ENCODE assay signal across 24 cellular contexts in the genomic region with DNA sequence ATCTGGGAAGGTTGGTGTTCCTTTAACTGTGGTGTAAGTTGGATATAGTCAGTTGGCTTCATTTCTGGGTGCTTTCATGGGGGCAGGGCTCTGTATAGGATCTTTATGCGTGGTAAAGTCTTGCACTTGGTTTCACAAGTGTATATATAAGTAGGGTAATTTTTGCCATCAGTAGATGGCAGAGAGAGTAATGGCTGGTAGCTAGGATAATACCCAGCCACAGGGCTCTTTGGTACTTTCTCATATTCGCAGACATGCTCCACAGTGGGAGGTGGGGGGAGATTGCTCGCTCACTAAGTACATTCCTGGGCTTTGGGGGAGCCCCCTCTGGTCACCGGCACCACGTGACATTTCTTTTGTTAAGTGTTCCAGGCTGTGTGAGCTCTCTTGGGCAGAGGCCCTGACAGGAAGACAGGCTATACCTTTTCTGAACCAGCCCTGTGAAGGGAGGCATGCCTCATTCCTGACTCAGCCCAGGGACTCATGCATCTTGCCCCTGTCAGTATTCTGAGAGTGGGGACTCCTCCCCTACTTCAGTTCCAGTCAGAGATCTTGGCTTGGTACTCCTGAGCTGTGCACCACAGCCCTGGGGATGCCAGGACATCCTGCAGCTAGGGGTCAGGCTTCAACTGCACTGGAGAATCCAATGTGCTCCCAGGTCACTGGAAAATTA. TPM values are rescaled to one million over a fixed set of nuclear protein-coding genes. Genes with fewer than 3 reads are reported as not detected.
DNase-seq lines count a peak whose midpoint lies in the region; ATAC-seq and TF ChIP-seq lines count a peak whose summit lies in the region.
"Had no signal": no experiment of that assay in that cellular context is flagged by ENCODE, and none has a peak within 500 bp of the region (broad histone marks: within the 10 kb centered on the region; RNA-seq: fewer than 3 reads in every experiment).

No MANE protein-coding gene starts in this region.

- H3K79me2 ChIP-seq in mammary epithelial cell (ENCODE audit: insufficient read depth, low read length) (no peaks in the 10 kb centered on the region), GM23248 (ENCODE audit: insufficient read depth) (no peaks in the 10 kb centered on the region)

- peak in 1 of 2 donors; percentile 27 for TF ChIP-seq CTCF in mammary epithelial cell (conservative IDR thresholded peaks at IDR 0.05 in 1 of 2, IDR thresholded peaks at IDR 0.05 in 1 of 2; ENCODE audit: extremely low read depth in 1 of 2, insufficient read depth in 1 of 2, low read depth in 1 of 2, low read length in 2 of 2)
- no peak for TF ChIP-seq CTCF in breast epithelium (IDR thresholded peaks at IDR 0.05)
- TF ChIP-seq CTCF in Panc1 (IDR thresholded peaks at IDR 0.05): no peak
- TF ChIP-seq CTCF in foreskin keratinocyte (conservative IDR thresholded peaks at IDR 0.05): no peak

- no peaks in the 10 kb centered on the region for H3K9me3 ChIP-seq in mammary epithelial cell (replicated peaks; ENCODE audit: insufficient read depth, low read length)
- H3K9me3 ChIP-seq in breast epithelium: no peaks in the 10 kb centered on the region
- H3K9me3 ChIP-seq in Panc1 (ENCODE audit: control insufficient read depth, insufficient read depth, low read depth, low read length): no peaks in the 10 kb centered on the region
- H3K9me3 ChIP-seq in GM23248 (ENCODE audit: low read depth): no peaks in the 10 kb centered on the region
- H3K9me3 ChIP-seq: SJSA1, uterus had no signal

- H3K9ac ChIP-seq in mammary epithelial cell (ENCODE audit: insufficient read depth, low read length) (no peak overlapping the region), GM23248 (no peak overlapping the region)

- H3K4me3 ChIP-seq in mammary epithelial cell (replicated peaks in 1 of 3; ENCODE audit: insufficient read depth in 1 of 3, low read depth in 2 of 3, low read length in 3 of 3): no peak overlapping the region
- H3K4me3 ChIP-seq in breast epithelium: no peak overlapping the region
- H3K4me3 ChIP-seq in Panc1 (ENCODE audit: low read depth in 2 of 2, low read length in 2 of 2): no peak overlapping the region
- H3K4me3 ChIP-seq in GM23248: no peak overlapping the region
- H3K4me3 ChIP-seq: dorsolateral prefrontal cortex, SJSA1, uterus had no signal

- H3K9me2 ChIP-seq in GM23248 (ENCODE audit: insufficient read depth): no peaks in the 10 kb centered on the region

- POLR2A ChIA-PET in Panc1 (lab: Charles Lee): no interaction called here

- no peak for TF ChIP-seq POLR2A in breast epithelium (IDR thresholded peaks at IDR 0.05)

- DNase-seq in mammary epithelial cell (peak; percentile 54), breast epithelium (ENCODE audit: low spot score in 2 of 2) (no peak), Panc1 (ENCODE audit: low read depth, low spot score) (no peak), foreskin keratinocyte (peak; percentile 17 to 54), cerebellar cortex (ENCODE audit: low spot score) (no peak), anterior cingulate cortex (lab: John Stamatoyannopoulos, UW) (no peak), GM23248 (no peak)
- DNase-seq: activated CD4-positive, alpha-beta T cell treated with anti-CD3 and anti-CD28 coated beads for 4 hours; activated T-cell treated with anti-CD3 and anti-CD28 coated beads, Interleukin-2, amount 50 U/mL, for 24 hours; dorsolateral prefrontal cortex; kidney; NCI-H2029 treated with DMSO at 0.1 percent for 48 hours; retina; stimulated activated CD4-positive, alpha-beta T cell treated with anti-CD3 and anti-CD28 coated beads, Interleukin-15, amount 100 ng/mL, for 24 hours; T-helper 9 cell; uterus had no signal

- H3K4me2 ChIP-seq in mammary epithelial cell (ENCODE audit: insufficient read depth, low read depth, low read length): no peak overlapping the region
- no peak overlapping the region for H3K4me2 ChIP-seq in GM23248 (ENCODE audit: unreplicated experiment)

- dilution Hi-C loops in mammary epithelial cell (cut with HindIII; ENCODE audit: low sequenced_read_pairs): no loop called here

- H3K4me1 ChIP-seq in mammary epithelial cell (ENCODE audit: insufficient read depth, low read length): no peaks in the 10 kb centered on the region
- no peaks in the 10 kb centered on the region for H3K4me1 ChIP-seq in breast epithelium
- no peaks in the 10 kb centered on the region for H3K4me1 ChIP-seq in Panc1 (ENCODE audit: control insufficient read depth, insufficient read depth, low read length)
- H3K4me1 ChIP-seq in foreskin keratinocyte: no peaks in the 10 kb centered on the region
- H3K4me1 ChIP-seq in GM23248 (ENCODE audit: insufficient read depth): no peaks in the 10 kb centered on the region
- H3K4me1 ChIP-seq: SJSA1, uterus had no signal

- ATAC-seq in Panc1: peak; percentile 21; the same call in 1 of the 2 replicates
- peak; percentile 78 for ATAC-seq in foreskin keratinocyte
- ATAC-seq in HG03139 (IDR thresholded peaks at IDR 0.05; ENCODE audit: unreplicated experiment): no peak

- no TSS peak for BruUV-seq in mammary epithelial cell (replicated peaks; lab: Mats Ljungman, UMichigan)
- BruUV-seq in Panc1 (replicated peaks; lab: Mats Ljungman, UMichigan): no TSS peak

- intact Hi-C loops in mammary epithelial cell (cut with micrococcal nuclease): no loop called here
- intact Hi-C loops in breast epithelium (cut with DNase I; ENCODE audit: low total_unique reads): no loop called here
- intact Hi-C loops in Panc1 (cut with micrococcal nuclease; ENCODE audit: unreplicated experiment): no loop called here

- H4K20me1 ChIP-seq in mammary epithelial cell (ENCODE audit: insufficient read depth, low read length): no peaks in the 10 kb centered on the region
- H4K20me1 ChIP-seq in GM23248 (ENCODE audit: insufficient read depth): no peaks in the 10 kb centered on the region

- CTCF ChIA-PET in mammary epithelial cell (lab: Charles Lee; ENCODE audit: low non-redundant PET) (interaction anchor here (0.6 kb wide), 2 partner anchors 170 to 395 kb away, joined by 3 to 4 read pairs; no protein-coding TSS in a partner anchor), Panc1 (lab: Charles Lee) (no interaction called here)

- H3F3A ChIP-seq in GM23248 (ENCODE audit: insufficient read depth): no peaks in the 10 kb centered on the region

- in situ Hi-C loops in mammary epithelial cell (cut with MboI; ENCODE audit: low sequenced_read_pairs in 2 of 2): no loop called here
- in situ Hi-C loops in Panc1 (cut with HindIII; ENCODE audit: low pct_unique_long_range_greater_than_20kb, low sequenced_read_pairs): no loop called here
- in situ Hi-C loops in GM23248 (cut with MboI): no loop called here

- H3K27ac ChIP-seq in mammary epithelial cell (ENCODE audit: insufficient read depth, low read depth, low read length): no peak overlapping the region
- no peak overlapping the region for H3K27ac ChIP-seq in breast epithelium
- no peak overlapping the region for H3K27ac ChIP-seq in Panc1 (ENCODE audit: low read length)
- no peak overlapping the region for H3K27ac ChIP-seq in foreskin keratinocyte
- no peak overlapping the region for H3K27ac ChIP-seq in GM23248
- H3K27ac ChIP-seq: dorsolateral prefrontal cortex, HL-60, SJSA1, uterus had no signal

- H3K36me3 ChIP-seq in mammary epithelial cell (ENCODE audit: insufficient read depth, low read length): no peaks in the 10 kb centered on the region
- H3K36me3 ChIP-seq in breast epithelium: no peaks in the 10 kb centered on the region
- H3K36me3 ChIP-seq in Panc1 (ENCODE audit: control insufficient read depth, insufficient read depth, low read length): no peaks in the 10 kb centered on the region
- H3K36me3 ChIP-seq in GM23248 (ENCODE audit: low read depth): no peaks in the 10 kb centered on the region
- H3K36me3 ChIP-seq: SJSA1, uterus had no signal

- H3K27me3 ChIP-seq in mammary epithelial cell (ENCODE audit: insufficient read depth, low read length) (no peaks in the 10 kb centered on the region), breast epithelium (no peaks in the 10 kb centered on the region), Panc1 (ENCODE audit: control insufficient read depth, insufficient read depth, low read length) (no peaks in the 10 kb centered on the region), foreskin keratinocyte (no peaks in the 10 kb centered on the region), GM23248 (replicated peaks; ENCODE audit: insufficient read depth) (no peaks in the 10 kb centered on the region)
- H3K27me3 ChIP-seq: SJSA1, uterus had no signal

- H2AFZ ChIP-seq in mammary epithelial cell (ENCODE audit: low read depth, low read length): no peak overlapping the region
- H2AFZ ChIP-seq in GM23248: no peak overlapping the region

- WGBS in mammary epithelial cell (ENCODE audit: low coverage, missing lambda C conversion rate): 57% methylated on average over 3 of the region's 5 CpGs
- WGBS in GM23248 (ENCODE audit: low coverage in 1 of 2, low lambda C conversion rate in 2 of 2, missing lambda C conversion rate in 2 of 2), 2 experiments: 3 to 9% methylated on average over 5 of the region's 5 CpGs

RNA-seq across cellular contexts. Expression of gene FCRL2, which starts 37.6 kb away (rescaled TPM):
- total RNA-seq in mammary epithelial cell: not detected
- not detected for polyA plus RNA-seq in mammary epithelial cell
- polyA minus RNA-seq in mammary epithelial cell: not detected
- under 1 TPM; under 0.01 to 0.66 (median 0.59) TPM for total RNA-seq in breast epithelium
- not detected for total RNA-seq in Panc1 (2021; ENCODE audit: unreplicated experiment)
- polyA plus RNA-seq in Panc1 (2012; ENCODE audit: insufficient read length): not detected
- total RNA-seq in foreskin keratinocyte: not detected in 2 replicates
- not detected in 2 replicates for polyA plus RNA-seq in foreskin keratinocyte
- not detected in 2 replicates for total RNA-seq in GM23248 (2014; rRNA removed; shearing (Covaris generic))
- polyA plus RNA-seq in GM23248 (2016; fragmentation: Nextera tagmentation; extraction: Ambion mirVana): not detected in 2 replicates
- total RNA-seq: CD4-positive, alpha-beta memory T cell; mesenteric fat pad; NCI-H460; SJSA1 had no signal
- polyA plus RNA-seq: AG04450, neural cell had no signal

RNA-seq across cellular contexts. Expression of gene FCRL3, which starts 38.8 kb away (rescaled TPM):
- not detected for total RNA-seq in mammary epithelial cell
- polyA plus RNA-seq in mammary epithelial cell: not detected
- polyA minus RNA-seq in mammary epithelial cell: not detected
- under 1 TPM in 2 of 3 donors, not detected in 1; 0.15 to 0.16 TPM for total RNA-seq in breast epithelium
- total RNA-seq in Panc1 (2021; ENCODE audit: unreplicated experiment): not detected
- polyA plus RNA-seq in Panc1 (2012; ENCODE audit: insufficient read length): not detected
- total RNA-seq in foreskin keratinocyte: not detected in 2 replicates
- not detected in 2 replicates for polyA plus RNA-seq in foreskin keratinocyte
- total RNA-seq in GM23248 (2014; rRNA removed; shearing (Covaris generic)): not detected in 2 replicates
- polyA plus RNA-seq in GM23248 (2016; fragmentation: Nextera tagmentation; extraction: Ambion mirVana): not detected in 2 replicates
- total RNA-seq: NCI-H460, SJSA1 had no signal
- polyA plus RNA-seq: AG04450, neural cell had no signal

Comparison
In these comparisons a context has a peak if more than half of its experiments do, and no peak if none do; other contexts are left out.
1. DNase-seq: peak in mammary epithelial cell (single experiment) and foreskin keratinocyte (2 of 2); none in breast epithelium (0 of 2), Panc1 (single experiment), cerebellar cortex (single experiment), anterior cingulate cortex (0 of 58) and GM23248 (single experiment).